ENCODE assay signal across 16 cellular contexts in genomic region chr19:37413243-37414084, GRCh38.
DNase-seq lines count a peak whose midpoint lies in the region; ATAC-seq lines count a peak whose summit lies in the region.
"Had no signal": no experiment of that assay in that cellular context is flagged by ENCODE, and none has a peak within 500 bp of the region (broad histone marks: within the 10 kb centered on the region; RNA-seq: fewer than 3 reads in every experiment).

No MANE protein-coding gene starts in this region.

- no peak overlapping the region for H3K9ac ChIP-seq in subcutaneous abdominal adipose tissue (ENCODE audit: low read length in 5 of 5)
- H3K9ac ChIP-seq: KMS-11 had no signal

- ATAC-seq in GM21619 (IDR thresholded peaks at IDR 0.05; ENCODE audit: unreplicated experiment) = no peak

- peak overlapping the region; percentile 7 to 60 (median 56) for H3K4me3 ChIP-seq in subcutaneous abdominal adipose tissue (ENCODE audit: low read depth in 1 of 5, low read length in 5 of 5)
- H3K4me3 ChIP-seq: prostate gland had no signal

- no peaks in the 10 kb centered on the region for H3K4me1 ChIP-seq in subcutaneous abdominal adipose tissue (ENCODE audit: control insufficient read depth in 5 of 5, insufficient read depth in 5 of 5, low read length in 5 of 5)
- H3K4me1 ChIP-seq: prostate gland had no signal

- H3K36me3 ChIP-seq in subcutaneous abdominal adipose tissue (ENCODE audit: control insufficient read depth in 5 of 5, insufficient read depth in 5 of 5, low read length in 5 of 5) = peaks cover 11 to 37% (median 29%) of the 10 kb centered on the region in 5 donors
- H3K36me3 ChIP-seq: prostate gland had no signal

- H3K27ac ChIP-seq in subcutaneous abdominal adipose tissue (ENCODE audit: low read depth, low read length) = no peak overlapping the region
- H3K27ac ChIP-seq: HL-60, KMS-11, prostate gland had no signal

- H3K9me3 ChIP-seq in subcutaneous abdominal adipose tissue (ENCODE audit: control insufficient read depth in 5 of 5, low read length in 5 of 5) = peaks cover 72 to 92% (median 89%) of the 10 kb centered on the region in 5 donors
- H3K9me3 ChIP-seq: prostate gland had no signal

- DNase-seq in DMS53 (lab: John Stamatoyannopoulos, UW) (peak; percentile 46), DMS53 treated with DMSO at 0.1 percent for 48 hours (lab: John Stamatoyannopoulos, UW; ENCODE audit: unreplicated experiment) (no peak), astrocyte of the hippocampus (ENCODE audit: low read depth, low spot score) (peak; percentile 5), fibroblast of peridontal ligament (ENCODE audit: extremely low read depth) (peak; percentile 4), AG08395 (ENCODE audit: low spot score) (no peak)
- DNase-seq in stimulated activated CD8-positive, alpha-beta memory T cell treated with anti-CD3 and anti-CD28 coated beads, Interleukin-4, amount 100 ng/mL, for 48 hours = no peak
- DNase-seq: activated naive CD8-positive, alpha-beta T cell treated with anti-CD3 and anti-CD28 coated beads, Interleukin-2, amount 10 ng/mL, durations not matched to agents 7 days and 5 days; DMS79 treated with DMSO at 0.1 percent for 48 hours; NCI-H1105; NCI-H526 treated with DMSO at 0.1 percent for 48 hours; T-helper 9 cell had no signal

- no peaks in the 10 kb centered on the region for H3K27me3 ChIP-seq in subcutaneous abdominal adipose tissue (ENCODE audit: control insufficient read depth in 5 of 5, insufficient read depth in 4 of 5, low read length in 5 of 5)

Comparison
In these comparisons a context has a peak if more than half of its experiments do, and no peak if none do; other contexts are left out.
1. DNase-seq: peak in DMS53 (single experiment), astrocyte of the hippocampus (single experiment) and fibroblast of peridontal ligament (single experiment); none in DMS53 treated with DMSO at 0.1 percent for 48 hours (single experiment), stimulated activated CD8-positive, alpha-beta memory T cell treated with anti-CD3 and anti-CD28 coated beads, Interleukin-4, amount 100 ng/mL, for 48 hours (single experiment) and AG08395 (single experiment).